ENCODE assay signal across 1 cellular context in the genomic region with DNA sequence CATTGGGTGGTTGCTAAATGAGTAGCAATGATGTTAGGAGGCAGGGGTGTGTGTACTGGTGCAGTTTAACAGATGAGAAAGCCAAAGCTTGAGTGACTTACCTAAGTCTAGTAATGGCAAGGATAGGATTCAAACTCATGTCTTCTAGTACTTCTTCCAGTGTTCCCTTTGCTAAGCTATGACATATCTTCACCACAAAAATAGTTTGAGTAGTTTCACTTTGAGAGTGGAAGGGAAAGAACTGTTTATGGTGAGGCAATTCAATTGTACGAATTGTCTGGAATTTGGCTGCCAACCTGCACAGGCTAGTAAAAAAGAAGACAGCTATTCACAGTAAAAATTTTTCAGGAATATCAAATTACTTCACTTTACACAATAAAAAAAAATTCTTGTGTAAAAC.
TF ChIP-seq lines count a peak whose summit lies in the region.

No MANE protein-coding gene starts in this region.

TF ChIP-seq in GM12878, 131 proteins besides CTCF, POLR2A, EP300 and RAD21 (continued from another document):
- TF ChIP-seq KDM1A (IDR thresholded peaks at IDR 0.05; ENCODE audit: borderline replicate concordance), result no peak
- no peak for TF ChIP-seq SP1 (IDR thresholded peaks at IDR 0.05; ENCODE audit: low read depth, low read length)
- no peak for TF ChIP-seq STAT3 (IDR thresholded peaks at IDR 0.05; ENCODE audit: low read depth, low read length)
- no peak for TF ChIP-seq HDAC2 (IDR thresholded peaks at IDR 0.05)
- no peak for TF ChIP-seq NR2C2 (IDR thresholded peaks at IDR 0.05; ENCODE audit: borderline replicate concordance, control insufficient read depth, insufficient read length, low read depth)
- no peak for TF ChIP-seq POLR2AphosphoS5 (IDR thresholded peaks at IDR 0.05; ENCODE audit: low read length)
- TF ChIP-seq WRNIP1 (IDR thresholded peaks at IDR 0.05; ENCODE audit: borderline replicate concordance, low read depth, low read length), result no peak
